Comparison of ENCODE assay signal across 8 cellular contexts in the genomic region with DNA sequence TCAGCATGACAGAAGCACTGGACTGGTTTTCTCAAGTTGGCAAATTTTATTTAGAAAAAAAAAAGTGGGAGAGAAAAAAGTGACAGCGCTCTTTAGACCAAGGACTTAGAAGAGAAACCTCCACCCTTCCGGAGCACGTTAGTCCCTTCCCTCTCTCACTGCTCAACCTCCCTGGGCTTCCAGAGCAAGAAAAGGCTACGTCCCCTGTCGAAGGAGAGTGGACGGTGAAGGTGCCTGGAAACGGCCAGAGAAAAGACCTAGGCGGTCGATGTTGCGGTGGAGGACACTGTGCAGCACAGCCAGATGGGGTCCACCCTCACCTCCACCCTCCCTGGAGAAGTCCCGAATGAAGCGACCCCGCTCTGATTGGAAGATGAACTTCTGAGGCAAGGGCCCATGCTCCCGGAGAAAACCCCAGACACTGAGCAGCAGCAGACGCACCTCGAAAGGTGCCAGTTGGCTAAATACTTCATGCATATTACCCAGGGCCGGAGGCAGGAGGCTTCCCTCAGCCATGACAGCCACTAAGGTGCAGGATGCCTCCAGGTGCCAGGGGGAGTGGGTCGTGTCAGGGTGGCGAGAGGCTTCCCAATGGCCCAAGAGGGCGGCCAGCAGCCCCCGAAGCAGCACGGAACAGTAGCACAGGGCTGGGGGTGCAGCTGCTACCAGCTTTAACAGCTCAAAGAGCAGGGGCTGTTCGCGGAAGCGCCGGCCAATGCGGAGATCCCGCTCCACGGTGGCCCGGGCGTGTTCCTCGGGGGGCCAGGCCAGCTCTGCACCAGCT. TPM values are rescaled to one million over a fixed set of nuclear protein-coding genes. Genes with fewer than 3 reads are reported as not detected.
DNase-seq lines count a peak whose midpoint lies in the region; ATAC-seq and TF ChIP-seq lines count a peak whose summit lies in the region.

No MANE protein-coding gene starts in this region.

- peak overlapping the region; percentile 72 for H3K4me3 ChIP-seq in CD4-positive, CD25-positive, alpha-beta regulatory T cell (ENCODE audit: low read depth, low read length)
- H3K4me3 ChIP-seq in LNCaP clone FGC (ENCODE audit: low read depth, low read length) (peak overlapping the region; percentile 6; the same call in 1 of the 2 replicates), duodenal mucosa (ENCODE audit: low read depth in 1 of 2, low read length in 2 of 2) (peak overlapping the region; percentile 38 to 57)

- peak overlapping the region; percentile 76 to 98 (median 95) for H3K27ac Mint-ChIP-seq in CD4-positive, CD25-positive, alpha-beta regulatory T cell
- peak overlapping the region; percentile 99 for H3K27ac Mint-ChIP-seq in neural crest cell (ENCODE audit: unreplicated experiment)

- H3K4me3 Mint-ChIP-seq in CD4-positive, CD25-positive, alpha-beta regulatory T cell = peak overlapping the region; percentile 95 to 97 (median 96)
- H3K4me3 Mint-ChIP-seq in neural crest cell = peak overlapping the region; percentile 99

- DNase-seq in CD4-positive, CD25-positive, alpha-beta regulatory T cell = no peak
- no peak for DNase-seq in LNCaP clone FGC (ENCODE audit: low read depth)
- DNase-seq in neural crest cell (ENCODE audit: low read depth, low spot score) = no peak
- DNase-seq in retina = no peak
- DNase-seq in NCI-H2029 (lab: John Stamatoyannopoulos, UW) = no peak

- no peaks in the 10 kb centered on the region for H3K9me3 Mint-ChIP-seq in CD4-positive, CD25-positive, alpha-beta regulatory T cell
- no peaks in the 10 kb centered on the region for H3K9me3 Mint-ChIP-seq in neural crest cell

- peak overlapping the region in 1 of 2 donors; percentile 43 for H3K9ac ChIP-seq in duodenal mucosa (ENCODE audit: low read depth in 1 of 2, low read length in 2 of 2)

- peaks cover 32% of the 10 kb centered on the region for H3K4me1 ChIP-seq in CD4-positive, CD25-positive, alpha-beta regulatory T cell (ENCODE audit: control insufficient read depth, insufficient read depth, low read length, poor library complexity, severe bottlenecking)
- peaks cover 17 to 29% of the 10 kb centered on the region in 2 donors for H3K4me1 ChIP-seq in duodenal mucosa (ENCODE audit: control insufficient read depth in 1 of 2, insufficient read depth in 2 of 2, low read length in 2 of 2)

- no peaks in the 10 kb centered on the region for H3K27me3 Mint-ChIP-seq in CD4-positive, CD25-positive, alpha-beta regulatory T cell
- H3K27me3 Mint-ChIP-seq in neural crest cell (ENCODE audit: low read depth) = peaks cover 3% of the 10 kb centered on the region

- ATAC-seq in CD4-positive, CD25-positive, alpha-beta regulatory T cell (ENCODE audit: low read depth in 2 of 2) = no peak
- ATAC-seq in HG03469 (IDR thresholded peaks at IDR 0.05; ENCODE audit: unreplicated experiment) = no peak
- ATAC-seq in HG03354 (IDR thresholded peaks at IDR 0.05; ENCODE audit: poor library complexity, severe bottlenecking, unreplicated experiment) = no peak

- H3K36me3 ChIP-seq in CD4-positive, CD25-positive, alpha-beta regulatory T cell (ENCODE audit: control insufficient read depth, insufficient read depth, low read length) = peaks cover 19% of the 10 kb centered on the region
- peaks cover 17 to 40% of the 10 kb centered on the region in 2 donors for H3K36me3 ChIP-seq in duodenal mucosa (ENCODE audit: control insufficient read depth in 1 of 2, insufficient read depth in 2 of 2, low read length in 2 of 2)

- no peaks in the 10 kb centered on the region for H3K9me3 ChIP-seq in CD4-positive, CD25-positive, alpha-beta regulatory T cell (ENCODE audit: control insufficient read depth in 2 of 2, low read length in 2 of 2)
- H3K9me3 ChIP-seq in duodenal mucosa (ENCODE audit: control insufficient read depth in 1 of 2, low read length in 2 of 2) = no peaks in the 10 kb centered on the region

- no peaks in the 10 kb centered on the region for H3K27me3 ChIP-seq in CD4-positive, CD25-positive, alpha-beta regulatory T cell (ENCODE audit: control insufficient read depth, insufficient read depth, low read length)
- H3K27me3 ChIP-seq in duodenal mucosa (ENCODE audit: control insufficient read depth in 1 of 2, insufficient read depth in 2 of 2, low read length in 2 of 2) = no peaks in the 10 kb centered on the region

- H3K27ac ChIP-seq in CD4-positive, CD25-positive, alpha-beta regulatory T cell (ENCODE audit: insufficient read depth, low read length, poor library complexity, severe bottlenecking) = peak overlapping the region; percentile 92
- H3K27ac ChIP-seq in duodenal mucosa (ENCODE audit: low read depth, low read length) = no peak overlapping the region

- TF ChIP-seq CTCF in LNCaP clone FGC (IDR thresholded peaks at IDR 0.05; ENCODE audit: control insufficient read depth, extremely low read depth, insufficient read depth) (no peak), neural crest cell (conservative IDR thresholded peaks at IDR 0.05) (no peak)

- H3K4me1 Mint-ChIP-seq in CD4-positive, CD25-positive, alpha-beta regulatory T cell = peaks cover 0 to 50% (median 13%) of the 10 kb centered on the region in 4 donors
- peaks cover 18% of the 10 kb centered on the region for H3K4me1 Mint-ChIP-seq in neural crest cell

- H3K36me3 Mint-ChIP-seq in CD4-positive, CD25-positive, alpha-beta regulatory T cell = no peaks in the 10 kb centered on the region
- peaks cover 2% of the 10 kb centered on the region for H3K36me3 Mint-ChIP-seq in neural crest cell (ENCODE audit: low read depth)

RNA-seq across cellular contexts. Expression of a gene that starts 0.6 kb away (rescaled TPM):
- 169 TPM for total RNA-seq in CD4-positive, CD25-positive, alpha-beta regulatory T cell
- 100 to 1,000 TPM; 128 to 138 (median 135) TPM for polyA plus RNA-seq in CD4-positive, CD25-positive, alpha-beta regulatory T cell
- 346 and 366 TPM in 2 replicates for total RNA-seq in neural crest cell

RNA-seq across cellular contexts. Expression of a gene that starts 6.1 kb away (rescaled TPM):
- 11.7 TPM for total RNA-seq in CD4-positive, CD25-positive, alpha-beta regulatory T cell
- polyA plus RNA-seq in CD4-positive, CD25-positive, alpha-beta regulatory T cell = 10 to 100 TPM; 33.2 to 49.9 (median 39.2) TPM
- 24.5 and 25.9 TPM in 2 replicates for total RNA-seq in neural crest cell

RNA-seq across cellular contexts. Expression of a gene that starts 18.0 kb away (rescaled TPM):
- total RNA-seq in CD4-positive, CD25-positive, alpha-beta regulatory T cell = 30.5 TPM
- polyA plus RNA-seq in CD4-positive, CD25-positive, alpha-beta regulatory T cell = 100 to 1,000 TPM; 118 to 149 (median 137) TPM
- 97.4 and 115 TPM in 2 replicates for total RNA-seq in neural crest cell

RNA-seq across cellular contexts. Expression of a gene that starts 18.1 kb away (rescaled TPM):
- total RNA-seq in CD4-positive, CD25-positive, alpha-beta regulatory T cell = 12.3 TPM
- 1 to 10 TPM; 1.9 to 3.8 (median 2.7) TPM for polyA plus RNA-seq in CD4-positive, CD25-positive, alpha-beta regulatory T cell
- total RNA-seq in neural crest cell = 57.0 and 60.0 TPM in 2 replicates

RNA-seq across cellular contexts. Expression of a gene that starts 24.5 kb away (rescaled TPM):
- total RNA-seq in CD4-positive, CD25-positive, alpha-beta regulatory T cell = 3.5 TPM
- 10 to 100 TPM; 11.0 to 13.9 (median 12.2) TPM for polyA plus RNA-seq in CD4-positive, CD25-positive, alpha-beta regulatory T cell
- 15.0 and 15.6 TPM in 2 replicates for total RNA-seq in neural crest cell

Comparison
In these comparisons a context has a peak if more than half of its experiments do, and no peak if none do; other contexts are left out.
1. H3K4me3 ChIP-seq: peak in every context shown above with its lines; median percentile 72 in CD4-positive, CD25-positive, alpha-beta regulatory T cell; 48 in duodenal mucosa; 6 in LNCaP clone FGC.